ENCODE assay signal across 9 cellular contexts in the genomic region with DNA sequence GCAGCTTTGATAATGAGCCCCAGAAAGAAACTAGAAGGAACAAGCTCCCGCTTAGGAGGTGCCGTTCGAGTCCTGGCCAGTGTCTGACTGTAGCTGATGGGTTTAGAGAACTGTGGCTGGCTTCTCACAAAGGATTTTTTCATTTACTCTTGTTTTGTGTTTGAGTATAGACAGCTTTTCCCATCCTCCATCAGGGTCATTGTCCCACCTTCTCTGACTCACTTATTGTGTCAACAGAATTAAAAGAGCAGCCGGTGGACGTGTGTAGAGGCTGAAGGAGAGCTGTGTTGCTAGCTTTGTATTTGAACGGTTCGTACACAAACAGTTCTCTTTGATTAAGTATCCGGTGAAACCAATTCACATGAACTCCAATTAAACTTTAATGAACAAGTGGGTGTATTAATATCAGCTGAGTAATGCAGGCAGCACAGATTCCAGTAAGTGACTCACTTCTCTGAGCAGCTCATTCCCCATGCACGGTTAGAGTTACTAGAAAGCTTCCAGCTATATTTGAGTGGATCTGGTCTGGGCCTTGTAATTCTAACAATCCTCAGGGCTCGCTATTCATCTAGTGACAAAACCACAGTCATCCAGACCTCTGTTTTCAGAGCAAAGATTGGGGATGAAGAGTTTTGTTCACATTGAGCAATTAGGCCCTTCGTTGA.
DNase-seq lines count a peak whose midpoint lies in the region; ATAC-seq and TF ChIP-seq lines count a peak whose summit lies in the region.
"Had no signal": no experiment of that assay in that cellular context is flagged by ENCODE, and none has a peak within 500 bp of the region (broad histone marks: within the 10 kb centered on the region; RNA-seq: fewer than 3 reads in every experiment).

No MANE protein-coding gene starts in this region.

- POLR2A ChIA-PET in A673 (lab: Charles Lee; ENCODE audit: low non-redundant PET), result no interaction called here

- no peak for TF ChIP-seq CTCF in A673 (conservative IDR thresholded peaks at IDR 0.05; ENCODE audit: low read depth, low read length)
- no peak for TF ChIP-seq CTCF in hepatocyte (IDR thresholded peaks at IDR 0.05; ENCODE audit: poor library complexity)
- no peak for TF ChIP-seq CTCF in stomach (IDR thresholded peaks at IDR 0.05)

- peak overlapping the region in 1 of 2 donors; percentile 36 for H3K4me3 Mint-ChIP-seq in activated T-cell treated with anti-CD3 and anti-CD28 coated beads, Interleukin-2, amount 50 U/mL, for 72 hours
- H3K4me3 Mint-ChIP-seq: activated naive CD8-positive, alpha-beta T cell treated with anti-CD3 and anti-CD28 coated beads, Interleukin-2, amount 10 ng/mL, durations not matched to agents 7 days and 5 days had no signal

- H3K9me2 ChIP-seq in hepatocyte (replicated peaks; ENCODE audit: insufficient read depth), result no peaks in the 10 kb centered on the region

- no peak overlapping the region for H3K4me3 ChIP-seq in A673 (ENCODE audit: low read depth, low read length, poor library complexity, severe bottlenecking)
- H3K4me3 ChIP-seq in hepatocyte, result no peak overlapping the region
- no peak overlapping the region for H3K4me3 ChIP-seq in stomach

- peak overlapping the region; percentile 92 for H3K27ac Mint-ChIP-seq in activated T-cell treated with anti-CD3 and anti-CD28 coated beads, Interleukin-2, amount 50 U/mL, for 72 hours
- H3K27ac Mint-ChIP-seq: activated naive CD8-positive, alpha-beta T cell treated with anti-CD3 and anti-CD28 coated beads, Interleukin-2, amount 10 ng/mL, durations not matched to agents 7 days and 5 days had no signal

- intact Hi-C loops in A673 (cut with micrococcal nuclease; ENCODE audit: unreplicated experiment), result no loop called here
- intact Hi-C loops in stomach (cut with DNase I; ENCODE audit: low total_unique reads), result no loop called here

- no TSS peak for BruUV-seq in A673 (replicated peaks; lab: Mats Ljungman, UMichigan)

- H3K27me3 Mint-ChIP-seq in activated T-cell treated with anti-CD3 and anti-CD28 coated beads, Interleukin-2, amount 50 U/mL, for 72 hours (ENCODE audit: low read depth), result no peaks in the 10 kb centered on the region
- H3K27me3 Mint-ChIP-seq: activated naive CD8-positive, alpha-beta T cell treated with anti-CD3 and anti-CD28 coated beads, Interleukin-2, amount 10 ng/mL, durations not matched to agents 7 days and 5 days had no signal

- H3K4me1 ChIP-seq in A673 (ENCODE audit: insufficient read depth, low read length, poor library complexity, severe bottlenecking), result peaks cover 16% of the 10 kb centered on the region
- peaks cover 36% of the 10 kb centered on the region for H3K4me1 ChIP-seq in hepatocyte (ENCODE audit: insufficient read depth)
- peaks cover 42 to 98% (median 73%) of the 10 kb centered on the region in 4 donors for H3K4me1 ChIP-seq in stomach

- H3K27ac ChIP-seq in A673 (ENCODE audit: low read depth, low read length, poor library complexity, severe bottlenecking), result peak overlapping the region; percentile 20
- H3K27ac ChIP-seq in hepatocyte, result peak overlapping the region; percentile 89
- H3K27ac ChIP-seq in stomach, result peak overlapping the region; percentile 70 to 94 (median 88)

- peaks cover 82% of the 10 kb centered on the region for H3K4me1 Mint-ChIP-seq in activated T-cell treated with anti-CD3 and anti-CD28 coated beads, Interleukin-2, amount 50 U/mL, for 72 hours (ENCODE audit: low read depth)

- H3K36me3 ChIP-seq in A673 (ENCODE audit: insufficient read depth, low read length, poor library complexity, severe bottlenecking) (no peaks in the 10 kb centered on the region), hepatocyte (replicated peaks; ENCODE audit: insufficient read depth, low read depth) (no peaks in the 10 kb centered on the region), stomach (peaks cover 0 to 4% (median 4%) of the 10 kb centered on the region in 4 donors)

- peak overlapping the region; percentile 49 for H3K4me2 ChIP-seq in hepatocyte

- WGBS in hepatocyte (ENCODE audit: low lambda C conversion rate, missing lambda C conversion rate), result 29% methylated on average over 11 of the region's 11 CpGs
- WGBS in stomach, 5 donors, result 21 to 42% (median 24%) methylated on average over 11 of the region's 11 CpGs

- H3K27me3 ChIP-seq in A673 (replicated peaks; ENCODE audit: insufficient read depth, low read depth, low read length, poor library complexity), result no peaks in the 10 kb centered on the region
- H3K27me3 ChIP-seq in hepatocyte, result no peaks in the 10 kb centered on the region
- H3K27me3 ChIP-seq in stomach, result no peaks in the 10 kb centered on the region

- ATAC-seq in activated T-cell treated with anti-CD3 and anti-CD28 coated beads, Interleukin-2, amount 50 U/mL, for 72 hours (replicated peaks in 1 of 2), result peak in 1 of 2 donors; percentile 30
- no peak for ATAC-seq in HG02973 (IDR thresholded peaks at IDR 0.05; ENCODE audit: unreplicated experiment)

- H2AFZ ChIP-seq in hepatocyte, result no peak overlapping the region

- peaks cover 65% of the 10 kb centered on the region for H3K79me2 ChIP-seq in hepatocyte

- TF ChIP-seq POLR2A in stomach (IDR thresholded peaks at IDR 0.05), result no peak

- H3K36me3 Mint-ChIP-seq in activated T-cell treated with anti-CD3 and anti-CD28 coated beads, Interleukin-2, amount 50 U/mL, for 72 hours (ENCODE audit: insufficient read depth in 2 of 2), result peaks cover 2 to 7% of the 10 kb centered on the region in 2 donors

- DNase-seq in A673 (ENCODE audit: low spot score), result peak; percentile 63
- peak; percentile 81 for DNase-seq in HS-5 (ENCODE audit: low read depth)
- DNase-seq in activated T-cell treated with anti-CD3 and anti-CD28 coated beads, Interleukin-2, amount 50 U/mL, for 72 hours, result no peak
- DNase-seq in hepatocyte (ENCODE audit: low spot score), result peak; percentile 78
- peak; percentile 34 for DNase-seq in stomach
- DNase-seq in activated gamma-delta T cell (lab: John Stamatoyannopoulos, UW), result no peak
- no peak for DNase-seq in NK-92 treated with Interleukin-12 subunit alpha and Interleukin-12 subunit beta, amount 100 ng/mL, for 24 hours (lab: John Stamatoyannopoulos, UW)
- DNase-seq: activated naive CD8-positive, alpha-beta T cell treated with anti-CD3 and anti-CD28 coated beads, Interleukin-2, amount 10 ng/mL, durations not matched to agents 7 days and 5 days had no signal

- CTCF ChIA-PET in A673 (lab: Charles Lee), result no interaction called here

- H3K9me3 Mint-ChIP-seq in activated T-cell treated with anti-CD3 and anti-CD28 coated beads, Interleukin-2, amount 50 U/mL, for 72 hours, result peaks cover 0 to 2% of the 10 kb centered on the region in 2 donors

- no peaks in the 10 kb centered on the region for H4K20me1 ChIP-seq in hepatocyte (ENCODE audit: insufficient read depth, poor library complexity, severe bottlenecking)

- peak; percentile 17 for TF ChIP-seq EP300 in stomach (IDR thresholded peaks at IDR 0.05)

- H3K9me3 ChIP-seq in A673 (ENCODE audit: low read depth, low read length, poor library complexity, severe bottlenecking) (no peaks in the 10 kb centered on the region), hepatocyte (ENCODE audit: low read depth) (no peaks in the 10 kb centered on the region), stomach (no peaks in the 10 kb centered on the region)

Comparison
In these comparisons a context has a peak if more than half of its experiments do, and no peak if none do; other contexts are left out.
1. DNase-seq: peak in A673 (single experiment), HS-5 (single experiment), hepatocyte (single experiment) and stomach (single experiment); none in activated T-cell treated with anti-CD3 and anti-CD28 coated beads, Interleukin-2, amount 50 U/mL, for 72 hours (0 of 2), activated gamma-delta T cell (single experiment) and NK-92 treated with Interleukin-12 subunit alpha and Interleukin-12 subunit beta, amount 100 ng/mL, for 24 hours (single experiment).
2. H3K27ac ChIP-seq: peak in every context shown above with its lines; median percentile 89 in hepatocyte; 88 in stomach; 20 in A673.